12 cellular contexts compared by ENCODE assay signal in the genomic region with DNA sequence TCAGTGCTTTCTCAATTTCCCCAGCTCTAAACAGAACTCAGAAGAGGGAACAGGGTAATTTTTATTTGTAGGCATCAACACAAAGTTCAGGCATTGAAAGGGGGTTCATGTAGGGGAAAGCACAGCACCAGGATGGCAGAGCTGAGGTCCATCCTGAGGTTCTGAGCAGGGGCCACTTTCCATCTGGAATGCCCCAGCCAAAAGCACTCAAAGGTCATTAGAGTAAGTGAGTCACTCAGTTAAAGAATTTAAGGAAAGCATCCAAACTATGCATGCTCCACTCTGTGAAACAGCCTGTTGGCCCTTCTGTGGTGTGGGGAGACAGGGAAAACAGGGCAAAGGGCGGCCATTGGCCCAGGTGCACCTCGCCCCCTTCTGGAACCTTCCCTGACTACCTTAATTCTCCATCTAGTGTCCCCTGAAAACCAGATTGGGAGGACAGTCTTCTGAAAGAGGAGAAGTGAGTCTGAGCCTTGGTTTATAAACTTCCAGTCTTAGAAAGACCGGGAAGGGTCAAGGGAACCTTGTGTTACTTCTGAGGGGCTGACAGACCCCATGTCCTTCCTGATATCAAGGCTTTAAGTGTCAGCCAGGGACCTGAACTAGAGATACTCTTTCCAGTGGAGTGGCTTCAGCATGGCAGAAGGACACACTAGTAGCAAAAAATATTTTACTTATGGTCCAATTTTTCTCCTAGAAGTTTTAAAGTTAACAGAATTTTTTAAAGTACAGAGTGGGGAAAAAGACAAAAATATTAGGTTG.
DNase-seq lines count a peak whose midpoint lies in the region; ATAC-seq, FAIRE-seq and TF ChIP-seq lines count a peak whose summit lies in the region.
"Had no signal": no experiment of that assay in that cellular context is flagged by ENCODE, and none has a peak within 500 bp of the region (broad histone marks: within the 10 kb centered on the region; RNA-seq: fewer than 3 reads in every experiment).

No MANE protein-coding gene starts in this region.

- intact Hi-C loops in PC-3 (cut with micrococcal nuclease), result loop anchor here (1.0 to 2.0 kb wide), 3 partner anchors 16 to 189 kb away; no protein-coding TSS in a partner anchor
- intact Hi-C loops in activated CD4-positive, alpha-beta T cell treated with anti-CD3 and anti-CD28 coated beads for 36 hours (cut with DNase I, micrococcal nuclease), result no loop called here

- H3K9me2 ChIP-seq in PC-3 (replicated peaks; ENCODE audit: low read length), result no peaks in the 10 kb centered on the region

- no peak overlapping the region for H3K9ac ChIP-seq in BLaER1 treated with 17β-estradiol and CSF1 and Interleukin-3, amounts not matched to agents 10 nM and 100 nM
- no peak overlapping the region for H3K9ac ChIP-seq in PC-3 (ENCODE audit: low read length)

- H3K4me3 Mint-ChIP-seq in activated CD8-positive, alpha-beta T cell treated with anti-CD3 and anti-CD28 coated beads, Interleukin-2, amount 10 ng/mL, durations not matched to agents 7 days and 5 days, result no peak overlapping the region
- H3K4me3 Mint-ChIP-seq in activated CD4-positive, alpha-beta T cell treated with anti-CD3 and anti-CD28 coated beads for 36 hours, result no peak overlapping the region
- H3K4me3 Mint-ChIP-seq: stimulated activated effector memory CD8-positive, alpha-beta T cell treated with anti-CD3 and anti-CD28 coated beads, Interleukin-12 subunit alpha, Interleukin-12 subunit beta, amount 100 ng/mL, for 72 hours had no signal

- CTCF ChIA-PET in PC-3 (lab: Charles Lee), result interaction anchor here (0.6 kb wide), 1 partner anchor 32 kb away, joined by 3 read pairs; no protein-coding TSS in a partner anchor
- CTCF ChIA-PET in activated CD8-positive, alpha-beta T cell treated with anti-CD3 and anti-CD28 coated beads, Interleukin-2, amount 10 ng/mL, durations not matched to agents 7 days and 5 days (lab: Charles Lee), result no interaction called here
- CTCF ChIA-PET in activated CD4-positive, alpha-beta T cell treated with anti-CD3 and anti-CD28 coated beads for 36 hours (lab: Charles Lee), result no interaction called here

- H3K36me3 ChIP-seq in BLaER1 treated with 17β-estradiol and CSF1 and Interleukin-3, amounts not matched to agents 10 nM and 100 nM, result peaks cover 0 to 70% (median 35%) of the 10 kb centered on the region in 11 experiments; a peak in 14 of 22 replicates
- H3K36me3 ChIP-seq in PC-3 (ENCODE audit: low read depth, low read length) (no peaks in the 10 kb centered on the region), muscle layer of duodenum (ENCODE audit: control insufficient read depth in 1 of 2, insufficient read depth in 2 of 2, low read length in 2 of 2) (no peaks in the 10 kb centered on the region)
- H3K36me3 ChIP-seq: neutrophil had no signal

- ATAC-seq in PC-3, result peak; percentile 94
- no peak for ATAC-seq in activated CD8-positive, alpha-beta T cell treated with anti-CD3 and anti-CD28 coated beads, Interleukin-2, amount 10 ng/mL, durations not matched to agents 7 days and 5 days
- ATAC-seq in activated CD4-positive, alpha-beta T cell treated with anti-CD3 and anti-CD28 coated beads for 36 hours, result no peak
- ATAC-seq: stimulated activated effector memory CD8-positive, alpha-beta T cell treated with anti-CD3 and anti-CD28 coated beads, Interleukin-12 subunit alpha, Interleukin-12 subunit beta, amount 100 ng/mL, for 72 hours had no signal

- no TSS peak for BruUV-seq in PC-3 (replicated peaks; lab: Mats Ljungman, UMichigan)

- POLR2A ChIA-PET in PC-3 (lab: Charles Lee; ENCODE audit: unreplicated experiment), result no interaction called here
- POLR2A ChIA-PET in activated CD8-positive, alpha-beta T cell treated with anti-CD3 and anti-CD28 coated beads, Interleukin-2, amount 10 ng/mL, durations not matched to agents 7 days and 5 days (lab: Charles Lee), result no interaction called here
- POLR2A ChIA-PET in activated CD4-positive, alpha-beta T cell treated with anti-CD3 and anti-CD28 coated beads for 36 hours (lab: Charles Lee), result no interaction called here

- H3K79me2 ChIP-seq in PC-3 (ENCODE audit: low read length), result no peaks in the 10 kb centered on the region

- no peaks in the 10 kb centered on the region for H4K20me1 ChIP-seq in BLaER1 treated with 17β-estradiol and CSF1 and Interleukin-3, amounts not matched to agents 10 nM and 100 nM
- H4K20me1 ChIP-seq in PC-3 (ENCODE audit: low read length), result no peaks in the 10 kb centered on the region

- peaks cover 17 to 48% (median 31%) of the 10 kb centered on the region in 10 experiments for H3K4me1 ChIP-seq in BLaER1 treated with 17β-estradiol and CSF1 and Interleukin-3, amounts not matched to agents 10 nM and 100 nM
- peaks cover 23% of the 10 kb centered on the region for H3K4me1 ChIP-seq in PC-3 (ENCODE audit: insufficient read depth, low read length)
- H3K4me1 ChIP-seq in muscle layer of duodenum (ENCODE audit: control insufficient read depth in 1 of 2, insufficient read depth in 2 of 2, low read length in 2 of 2), result peaks cover 0 to 4% of the 10 kb centered on the region in 2 donors

- no peaks in the 10 kb centered on the region for H3K4me1 Mint-ChIP-seq in activated CD8-positive, alpha-beta T cell treated with anti-CD3 and anti-CD28 coated beads, Interleukin-2, amount 10 ng/mL, durations not matched to agents 7 days and 5 days (ENCODE audit: low read depth)
- H3K4me1 Mint-ChIP-seq in activated CD4-positive, alpha-beta T cell treated with anti-CD3 and anti-CD28 coated beads for 36 hours, result no peaks in the 10 kb centered on the region
- H3K4me1 Mint-ChIP-seq: stimulated activated effector memory CD8-positive, alpha-beta T cell treated with anti-CD3 and anti-CD28 coated beads, Interleukin-12 subunit alpha, Interleukin-12 subunit beta, amount 100 ng/mL, for 72 hours had no signal

- H3K4me2 ChIP-seq in BLaER1 treated with 17β-estradiol and CSF1 and Interleukin-3, amounts not matched to agents 10 nM and 100 nM, result peak overlapping the region; percentile 3 to 43 (median 24); a peak in 15 of 22 replicates
- H3K4me2 ChIP-seq in PC-3 (ENCODE audit: low read length), result peak overlapping the region; percentile 58

- no peak overlapping the region for H3K27ac Mint-ChIP-seq in activated CD8-positive, alpha-beta T cell treated with anti-CD3 and anti-CD28 coated beads, Interleukin-2, amount 10 ng/mL, durations not matched to agents 7 days and 5 days
- no peak overlapping the region for H3K27ac Mint-ChIP-seq in activated CD4-positive, alpha-beta T cell treated with anti-CD3 and anti-CD28 coated beads for 36 hours
- H3K27ac Mint-ChIP-seq: stimulated activated effector memory CD8-positive, alpha-beta T cell treated with anti-CD3 and anti-CD28 coated beads, Interleukin-12 subunit alpha, Interleukin-12 subunit beta, amount 100 ng/mL, for 72 hours had no signal

- TF ChIP-seq CTCF in PC-3 (conservative IDR thresholded peaks at IDR 0.05; ENCODE audit: low read depth, low read length), result no peak; the same call in 1 of the 2 replicates

- no peaks in the 10 kb centered on the region for H3F3A ChIP-seq in PC-3 (ENCODE audit: low read length, unreplicated experiment)

- no peak overlapping the region for H3K4me3 ChIP-seq in BLaER1 treated with 17β-estradiol and CSF1 and Interleukin-3, amounts not matched to agents 10 nM and 100 nM
- H3K4me3 ChIP-seq in PC-3 (ENCODE audit: low read length), result no peak overlapping the region
- no peak overlapping the region for H3K4me3 ChIP-seq in muscle layer of duodenum (ENCODE audit: low read depth in 1 of 2, low read length in 2 of 2)

- FAIRE-seq in frontal cortex (lab: Jason Lieb, UNC), result no peak

- peaks cover 4 to 17% (median 11%) of the 10 kb centered on the region in 11 experiments; a peak in 17 of 22 replicates for H3K9me3 ChIP-seq in BLaER1 treated with 17β-estradiol and CSF1 and Interleukin-3, amounts not matched to agents 10 nM and 100 nM (replicated peaks in 1 of 11)
- H3K9me3 ChIP-seq in PC-3 (ENCODE audit: low read length), result no peaks in the 10 kb centered on the region
- no peaks in the 10 kb centered on the region for H3K9me3 ChIP-seq in muscle layer of duodenum (ENCODE audit: control insufficient read depth in 1 of 2, low read length in 2 of 2)
- H3K9me3 ChIP-seq: neutrophil had no signal

- peak overlapping the region; percentile 52 for H2AFZ ChIP-seq in PC-3 (ENCODE audit: low read length)

- no peak overlapping the region for H3K27ac ChIP-seq in BLaER1 treated with 17β-estradiol and CSF1 and Interleukin-3, amounts not matched to agents 10 nM and 100 nM
- H3K27ac ChIP-seq in PC-3 (ENCODE audit: low read length) (0 out of 2 replicates have a peak overlapping the region, but pooled peaks have one; percentile 9), muscle layer of duodenum (ENCODE audit: low read length) (peak overlapping the region; percentile 4)
- H3K27ac ChIP-seq: neutrophil had no signal

- DNase-seq in PC-3 (peak; percentile 95), fibroblast of gingiva (ENCODE audit: low read depth) (peak; percentile 82), frontal cortex (ENCODE audit: low spot score in 2 of 2) (no peak), putamen (ENCODE audit: low spot score) (no peak)
- no peak for DNase-seq in activated CD8-positive, alpha-beta T cell treated with anti-CD3 and anti-CD28 coated beads, Interleukin-2, amount 10 ng/mL, durations not matched to agents 7 days and 5 days
- no peak for DNase-seq in activated CD4-positive, alpha-beta T cell treated with anti-CD3 and anti-CD28 coated beads for 36 hours
- DNase-seq: activated CD8-positive, alpha-beta memory T cell treated with anti-CD3 and anti-CD28 coated beads for 24 hours; effector CD4-positive, alpha-beta T cell had no signal

- no peaks in the 10 kb centered on the region for H3K9me3 Mint-ChIP-seq in activated CD8-positive, alpha-beta T cell treated with anti-CD3 and anti-CD28 coated beads, Interleukin-2, amount 10 ng/mL, durations not matched to agents 7 days and 5 days (ENCODE audit: insufficient read depth)
- H3K9me3 Mint-ChIP-seq in activated CD4-positive, alpha-beta T cell treated with anti-CD3 and anti-CD28 coated beads for 36 hours (ENCODE audit: low read depth), result no peaks in the 10 kb centered on the region
- H3K9me3 Mint-ChIP-seq: stimulated activated effector memory CD8-positive, alpha-beta T cell treated with anti-CD3 and anti-CD28 coated beads, Interleukin-12 subunit alpha, Interleukin-12 subunit beta, amount 100 ng/mL, for 72 hours had no signal

- peaks cover 0 to 5% (median 0%) of the 10 kb centered on the region in 11 experiments; a peak in 1 of 22 replicates for H3K27me3 ChIP-seq in BLaER1 treated with 17β-estradiol and CSF1 and Interleukin-3, amounts not matched to agents 10 nM and 100 nM
- H3K27me3 ChIP-seq in PC-3 (ENCODE audit: low read length), result no peaks in the 10 kb centered on the region
- no peaks in the 10 kb centered on the region for H3K27me3 ChIP-seq in muscle layer of duodenum (ENCODE audit: low read depth, low read length)
- H3K27me3 ChIP-seq: neutrophil had no signal

- H3K27me3 Mint-ChIP-seq in activated CD8-positive, alpha-beta T cell treated with anti-CD3 and anti-CD28 coated beads, Interleukin-2, amount 10 ng/mL, durations not matched to agents 7 days and 5 days (ENCODE audit: low read depth), result peaks cover 12% of the 10 kb centered on the region
- peaks cover 2% of the 10 kb centered on the region for H3K27me3 Mint-ChIP-seq in activated CD4-positive, alpha-beta T cell treated with anti-CD3 and anti-CD28 coated beads for 36 hours

- no peaks in the 10 kb centered on the region for H3K36me3 Mint-ChIP-seq in activated CD8-positive, alpha-beta T cell treated with anti-CD3 and anti-CD28 coated beads, Interleukin-2, amount 10 ng/mL, durations not matched to agents 7 days and 5 days (ENCODE audit: low read depth)
- H3K36me3 Mint-ChIP-seq in activated CD4-positive, alpha-beta T cell treated with anti-CD3 and anti-CD28 coated beads for 36 hours (ENCODE audit: low read depth), result no peaks in the 10 kb centered on the region
- H3K36me3 Mint-ChIP-seq: stimulated activated effector memory CD8-positive, alpha-beta T cell treated with anti-CD3 and anti-CD28 coated beads, Interleukin-12 subunit alpha, Interleukin-12 subunit beta, amount 100 ng/mL, for 72 hours had no signal

Comparison
In these comparisons a context has a peak if more than half of its experiments do, and no peak if none do; other contexts are left out.
1. H3K27ac ChIP-seq: peak in PC-3 (single experiment) and muscle layer of duodenum (single experiment); none in BLaER1 treated with 17β-estradiol and CSF1 and Interleukin-3, amounts not matched to agents 10 nM and 100 nM (0 of 11).
2. DNase-seq: peak in PC-3 (single experiment) and fibroblast of gingiva (single experiment); none in activated CD8-positive, alpha-beta T cell treated with anti-CD3 and anti-CD28 coated beads, Interleukin-2, amount 10 ng/mL, durations not matched to agents 7 days and 5 days (single experiment), frontal cortex (0 of 2), putamen (single experiment) and activated CD4-positive, alpha-beta T cell treated with anti-CD3 and anti-CD28 coated beads for 36 hours (single experiment).